Comparison of ENCODE assay signal across 8 cellular contexts in the genomic region with DNA sequence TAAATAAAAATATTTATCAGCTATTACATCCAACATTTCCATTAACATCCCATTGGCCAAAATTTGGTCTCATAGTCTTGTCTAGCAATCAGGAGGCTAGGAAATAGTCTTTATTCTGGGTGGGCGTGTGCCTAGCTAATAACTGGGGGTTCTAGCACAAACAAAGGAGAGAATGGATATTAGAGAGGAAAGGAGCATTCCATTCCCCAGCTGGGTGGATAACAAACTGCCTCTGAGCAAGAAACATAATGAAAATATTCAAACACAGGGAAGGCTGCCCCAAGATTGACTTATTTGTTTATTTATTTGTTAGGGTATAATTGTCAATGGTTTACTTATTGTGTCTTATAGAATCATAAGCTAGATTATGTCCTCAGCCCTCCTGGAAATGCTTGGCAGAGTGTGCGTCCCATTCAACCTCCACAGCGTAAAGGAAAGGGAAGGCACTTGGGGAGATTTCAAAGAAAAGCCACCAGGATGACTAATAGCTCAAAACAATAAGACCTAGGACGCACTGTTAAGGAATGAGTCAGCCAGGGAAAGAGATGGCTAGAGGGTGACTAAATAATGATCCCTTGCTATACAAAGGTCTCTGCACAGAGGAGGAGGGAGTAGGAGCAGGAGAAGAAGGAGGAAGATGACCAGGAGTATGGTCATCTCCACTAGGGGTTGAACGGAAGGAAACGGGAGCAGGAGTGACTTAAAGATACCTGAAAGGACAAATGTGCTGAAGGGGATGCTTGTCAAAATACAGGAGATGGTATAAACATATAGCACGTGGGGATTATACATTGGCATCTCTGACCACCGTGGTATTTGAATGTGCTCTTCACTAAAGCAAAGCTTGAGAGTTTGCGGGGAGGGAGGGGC. TPM values are rescaled to one million over a fixed set of nuclear protein-coding genes. Genes with fewer than 3 reads are reported as not detected.
A peak's percentile ranks its signal among the peaks of the same experiment; 100 is the strongest.
DNase-seq lines count a peak whose midpoint lies in the region; ATAC-seq and TF ChIP-seq lines count a peak whose summit lies in the region.

No MANE protein-coding gene starts in this region.

- H2AFZ ChIP-seq in IMR-90 (replicated peaks; ENCODE audit: low read length, poor library complexity): peak overlapping the region; percentile 40
- H2AFZ ChIP-seq in mesenchymal stem cell (ENCODE audit: low read depth, low read length): no peak overlapping the region

- POLR2A ChIA-PET in IMR-90 (lab: Charles Lee; ENCODE audit: unreplicated experiment): interaction anchor here (0.6 kb wide), 2 partner anchors 10 to 838 kb away, joined by 7 read pairs; no protein-coding TSS in a partner anchor

- 0 out of 2 replicates have a peak, but pooled peaks have one; percentile 8 for TF ChIP-seq RAD21 in IMR-90 (IDR thresholded peaks at IDR 0.05; ENCODE audit: low read length)

- no peak overlapping the region for H2AK9ac ChIP-seq in IMR-90 (replicated peaks; ENCODE audit: low read depth, low read length, poor library complexity)

- H2BK120ac ChIP-seq in IMR-90 (ENCODE audit: low read depth, low read length) (peak overlapping the region; percentile 58), mesenchymal stem cell (ENCODE audit: low read depth, low read length) (no peak overlapping the region)

- no peaks in the 10 kb centered on the region for H3K27me3 ChIP-seq in IMR-90 (ENCODE audit: control insufficient read depth, insufficient read depth, low read length)
- H3K27me3 ChIP-seq in mesenchymal stem cell (ENCODE audit: control insufficient read depth in 1 of 2, insufficient read depth in 1 of 2, low read length in 2 of 2): no peaks in the 10 kb centered on the region

- no peak overlapping the region; the same call in 2 of the 3 replicates for H2BK15ac ChIP-seq in IMR-90 (ENCODE audit: low read depth, low read length)
- no peak overlapping the region for H2BK15ac ChIP-seq in mesenchymal stem cell (ENCODE audit: low read depth, poor library complexity, severe bottlenecking)

- peaks cover 8% of the 10 kb centered on the region for H3K4me1 ChIP-seq in IMR-90 (ENCODE audit: control insufficient read depth, insufficient read depth, low read length)
- H3K4me1 ChIP-seq in mesenchymal stem cell (ENCODE audit: control insufficient read depth, insufficient read depth, low read depth, low read length): no peaks in the 10 kb centered on the region

- in situ Hi-C loops in Caki2 (cut with HindIII; ENCODE audit: low pct_unique_long_range_greater_than_20kb, low sequenced_read_pairs): no loop called here
- in situ Hi-C loops in IMR-90 (cut with MboI; ENCODE audit: low sequenced_read_pairs): no loop called here
- in situ Hi-C loops in GM13976 (cut with MboI; ENCODE audit: low sequenced_read_pairs, unreplicated experiment): no loop called here

- H2BK5ac ChIP-seq in IMR-90 (ENCODE audit: low read depth, low read length, poor library complexity, severe bottlenecking) (peak overlapping the region; percentile 70), mesenchymal stem cell (ENCODE audit: low read depth, low read length, poor library complexity, severe bottlenecking) (no peak overlapping the region)

- DNase-seq in Caki2 (ENCODE audit: low read depth) (peak; percentile 91), IMR-90 (peak; percentile 95), astrocyte of the hippocampus (ENCODE audit: low read depth, low spot score) (peak; percentile 92), mesenchymal stem cell (peak; percentile 90), GM10266 (ENCODE audit: extremely low spot score) (no peak), NCI-H1417 (lab: John Stamatoyannopoulos, UW) (no peak), GM13976 (ENCODE audit: low spot score) (no peak)
- DNase-seq in stimulated activated CD4-positive, alpha-beta T cell treated with anti-CD3 and anti-CD28 coated beads, Interleukin-2, amount 100 ng/mL, for 48 hours: no peak

- no peak overlapping the region for H2BK12ac ChIP-seq in mesenchymal stem cell (ENCODE audit: low read length in 2 of 2)

- WGBS in IMR-90 (ENCODE audit: extremely low coverage in 2 of 2, insufficient read length in 1 of 2), 2 experiments: 0% methylated on average over 2 of the region's 9 CpGs; no CpG with 5 or more reads in 1 of the 2 experiments
- WGBS in mesenchymal stem cell: 21% methylated on average over 9 of the region's 9 CpGs

- no peak for TF ChIP-seq CTCF in IMR-90 (conservative IDR thresholded peaks at IDR 0.05; ENCODE audit: low read depth, low read length)
- no peak for TF ChIP-seq CTCF in GM10266 (IDR thresholded peaks at IDR 0.05; ENCODE audit: control insufficient read depth, insufficient read depth, low read depth, missing control alignments)
- TF ChIP-seq CTCF in GM13976 (IDR thresholded peaks at IDR 0.05; ENCODE audit: borderline replicate concordance, control extremely low read depth, extremely low read depth, insufficient read depth, missing control alignments): no peak

- dilution Hi-C loops in IMR-90 (cut with HindIII; ENCODE audit: low sequenced_read_pairs, unreplicated experiment): no loop called here

- H3K18ac ChIP-seq in IMR-90 (ENCODE audit: low read depth, low read length): no peak overlapping the region; the same call in 1 of the 2 replicates
- H3K18ac ChIP-seq in mesenchymal stem cell (ENCODE audit: low read depth in 1 of 2, low read length in 2 of 2): no peak overlapping the region

- CTCF ChIA-PET in IMR-90 (lab: Yijun Ruan, JAX): interaction anchor here (0.6 to 1.6 kb wide), 2 partner anchors 155 to 968 kb away, joined by 4 to 5 read pairs; no protein-coding TSS in a partner anchor

- H3K79me1 ChIP-seq in IMR-90 (ENCODE audit: low read depth in 1 of 2, low read length in 2 of 2): no peaks in the 10 kb centered on the region
- no peaks in the 10 kb centered on the region for H3K79me1 ChIP-seq in mesenchymal stem cell (replicated peaks; ENCODE audit: low read length, poor library complexity, severe bottlenecking)

- no peak overlapping the region for H3K4me3 ChIP-seq in IMR-90 (ENCODE audit: insufficient read depth, low read depth, low read length)
- peak overlapping the region in 1 of 2 experiments; percentile 33 for H3K4me3 ChIP-seq in mesenchymal stem cell (ENCODE audit: insufficient read depth in 1 of 2, low read depth in 1 of 2, low read length in 2 of 2)

- H3K4ac ChIP-seq in IMR-90 (ENCODE audit: low read depth, low read length) (peak overlapping the region; percentile 53; the same call in 1 of the 2 replicates), mesenchymal stem cell (ENCODE audit: low read depth in 1 of 2, low read length in 2 of 2) (no peak overlapping the region)

- ATAC-seq in IMR-90 (ENCODE audit: low read depth): peak; percentile 97

- H3K36me3 ChIP-seq in IMR-90 (ENCODE audit: control insufficient read depth, insufficient read depth, low read length): no peaks in the 10 kb centered on the region
- no peaks in the 10 kb centered on the region for H3K36me3 ChIP-seq in mesenchymal stem cell (ENCODE audit: control insufficient read depth in 1 of 2, insufficient read depth in 2 of 2, low read depth in 1 of 2, low read length in 2 of 2)

- TF ChIP-seq POLR2A in IMR-90 (IDR thresholded peaks at IDR 0.05; ENCODE audit: low read depth, low read length): no peak

- H3K9me1 ChIP-seq in IMR-90 (ENCODE audit: insufficient read depth, low read length): 0 out of 2 replicates have a peak, but pooled peaks cover 2% of the 10 kb centered on the region

- BruUV-seq in IMR-90 (replicated peaks; lab: Mats Ljungman, UMichigan): no TSS peak

- H3K14ac ChIP-seq in IMR-90 (replicated peaks; ENCODE audit: low read depth, low read length) (no peak overlapping the region), mesenchymal stem cell (ENCODE audit: low read length in 2 of 2) (no peak overlapping the region)

- H3K4me2 ChIP-seq in IMR-90 (ENCODE audit: low read depth, low read length) (peak overlapping the region; percentile 11), mesenchymal stem cell (ENCODE audit: low read length, poor library complexity, severe bottlenecking) (no peak overlapping the region)

- H4K20me1 ChIP-seq in IMR-90 (ENCODE audit: insufficient read depth, low read length): no peaks in the 10 kb centered on the region

- no peak overlapping the region for H3K27ac ChIP-seq in IMR-90 (ENCODE audit: insufficient read depth, low read length)
- H3K27ac ChIP-seq in mesenchymal stem cell (ENCODE audit: low read length, poor library complexity, severe bottlenecking): no peak overlapping the region

- no peak overlapping the region for H3K56ac ChIP-seq in IMR-90 (ENCODE audit: extremely low read depth, insufficient read depth, low read length)

- H2AK5ac ChIP-seq in IMR-90 (ENCODE audit: low read depth, low read length) (no peak overlapping the region; the same call in 1 of the 2 replicates), mesenchymal stem cell (ENCODE audit: low read length, severe bottlenecking) (no peak overlapping the region)

- H4K91ac ChIP-seq in IMR-90 (ENCODE audit: insufficient read depth, low read depth, low read length) (0 out of 2 replicates have a peak overlapping the region, but pooled peaks have one; percentile 0), mesenchymal stem cell (ENCODE audit: low read length) (no peak overlapping the region)

- H3K9me3 ChIP-seq in IMR-90 (ENCODE audit: control insufficient read depth, insufficient read depth, low read length) (no peaks in the 10 kb centered on the region), mesenchymal stem cell (ENCODE audit: control insufficient read depth, low read length) (peaks cover 3% of the 10 kb centered on the region)

- intact Hi-C loops in IMR-90 (cut with micrococcal nuclease): no loop called here

- H3K9ac ChIP-seq in IMR-90 (ENCODE audit: low read depth, low read length) (no peak overlapping the region), mesenchymal stem cell (ENCODE audit: low read length) (peak overlapping the region; percentile 64)

- peak overlapping the region in 1 of 2 experiments; percentile 40; a peak in 2 of 4 replicates for H4K8ac ChIP-seq in IMR-90 (ENCODE audit: low read depth in 2 of 2, low read length in 2 of 2)
- H4K8ac ChIP-seq in mesenchymal stem cell (ENCODE audit: low read length): no peak overlapping the region

- no peak overlapping the region for H4K5ac ChIP-seq in IMR-90 (ENCODE audit: low read depth, low read length)

- H3K23ac ChIP-seq in IMR-90 (ENCODE audit: low read depth, low read length) (no peak overlapping the region), mesenchymal stem cell (ENCODE audit: low read length in 2 of 2) (no peak overlapping the region)

- peak overlapping the region; percentile 72 for H2BK20ac ChIP-seq in IMR-90 (ENCODE audit: low read depth, low read length)

RNA-seq across cellular contexts. Expression of gene USP12, which starts 23.5 kb away (rescaled TPM):
- total RNA-seq in Caki2 (2014; rRNA removed; shearing (Covaris generic); ENCODE audit: low replicate concordance): 5.8 and 6.6 TPM in 2 replicates
- total RNA-seq in IMR-90 (2012; rRNA removed): 16.5 and 27.2 TPM in 2 replicates
- polyA plus RNA-seq in IMR-90 (2012; rRNA removed): 7.8 and 11.8 TPM in 2 replicates
- polyA plus RNA-seq in IMR-90 (2012; cell fraction: cytosol; rRNA removed): 1.1 and 4.1 TPM in 2 replicates
- 0.81 and 8.1 TPM in 2 replicates for polyA plus RNA-seq in IMR-90 (2012; cell fraction: nucleus; rRNA removed; ENCODE audit: low replicate concordance)
- polyA plus RNA-seq in mesenchymal stem cell (2013, experiment 1 of 2): 20.9 TPM
- polyA plus RNA-seq in mesenchymal stem cell (2013, experiment 2 of 2): 21.6 TPM

RNA-seq across cellular contexts. Expression of gene RPL21, which starts 56.2 kb away (rescaled TPM):
- 791 and 923 TPM in 2 replicates for total RNA-seq in Caki2 (2014; rRNA removed; shearing (Covaris generic); ENCODE audit: low replicate concordance)
- total RNA-seq in IMR-90 (2012; rRNA removed): 1,160 and 1,364 TPM in 2 replicates
- 912 and 966 TPM in 2 replicates for polyA plus RNA-seq in IMR-90 (2012; rRNA removed)
- polyA plus RNA-seq in IMR-90 (2012; cell fraction: cytosol; rRNA removed): 476 and 972 TPM in 2 replicates
- 66.0 and 616 TPM in 2 replicates for polyA plus RNA-seq in IMR-90 (2012; cell fraction: nucleus; rRNA removed; ENCODE audit: low replicate concordance)
- 2,504 TPM for polyA plus RNA-seq in mesenchymal stem cell (2013, experiment 1 of 2)
- polyA plus RNA-seq in mesenchymal stem cell (2013, experiment 2 of 2): 2,492 TPM

Comparison
In these comparisons a context has a peak if more than half of its experiments do, and no peak if none do; other contexts are left out.
1. DNase-seq: peak in Caki2 (single experiment), IMR-90 (single experiment), astrocyte of the hippocampus (single experiment) and mesenchymal stem cell (single experiment); none in GM10266 (single experiment), NCI-H1417 (0 of 3), GM13976 (single experiment) and stimulated activated CD4-positive, alpha-beta T cell treated with anti-CD3 and anti-CD28 coated beads, Interleukin-2, amount 100 ng/mL, for 48 hours (0 of 2).